1 cellular context compared by ENCODE assay signal in the genomic region with DNA sequence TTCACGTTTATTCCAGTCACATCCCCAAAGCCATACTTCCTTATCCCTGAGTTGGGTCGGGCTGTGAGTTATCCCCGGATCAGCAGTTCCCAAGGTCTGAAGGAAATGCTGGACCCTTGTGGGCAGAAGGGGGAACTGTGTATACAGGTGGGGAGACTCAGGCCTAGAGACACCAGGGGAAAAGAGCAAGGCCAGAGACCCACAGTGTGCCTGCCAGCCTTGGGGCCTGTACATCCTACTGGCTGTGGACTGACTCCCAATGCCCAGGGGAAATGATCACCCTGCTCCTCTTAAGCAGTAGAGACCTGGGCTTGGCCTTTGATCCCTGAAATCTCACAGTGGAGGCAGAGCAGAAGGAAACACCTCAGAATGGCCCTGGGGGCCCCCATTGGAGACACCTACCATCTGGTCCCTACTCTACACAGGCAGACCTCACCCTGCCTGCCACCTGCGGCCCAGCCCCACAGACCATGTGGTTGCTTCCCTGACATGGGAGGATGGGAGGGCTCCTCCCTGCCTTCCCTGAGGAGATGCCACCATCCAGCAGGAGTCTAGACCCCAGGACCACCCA.
TF ChIP-seq lines count a peak whose summit lies in the region.

No MANE protein-coding gene starts in this region.

TF ChIP-seq in K562, 482 proteins besides CTCF, POLR2A, EP300 and RAD21:
- no peak for TF ChIP-seq MYNN (IDR thresholded peaks at IDR 0.05)
- TF ChIP-seq MYNN (CRISPR knock-in tag; IDR thresholded peaks at IDR 0.05) = no peak
- TF ChIP-seq ZNF354B (CRISPR knock-in tag; IDR thresholded peaks at IDR 0.05) = no peak
- no peak for TF ChIP-seq NEUROD1 (IDR thresholded peaks at IDR 0.05; ENCODE audit: borderline replicate concordance, low read depth, low read length, partially characterized antibody)
- TF ChIP-seq NKRF (IDR thresholded peaks at IDR 0.05; ENCODE audit: borderline replicate concordance) = no peak
- no peak for TF ChIP-seq ZNF445 (CRISPR knock-in tag; IDR thresholded peaks at IDR 0.05; ENCODE audit: low read depth)
TF ChIP-seq in K562: peak in this region for 0.
